1 cellular context compared by ENCODE assay signal in genomic region chr5:129698661-129699060, GRCh38.
TF ChIP-seq lines count a peak whose summit lies in the region.

No MANE protein-coding gene starts in this region.

TF ChIP-seq in HCT116, 20 proteins besides CTCF, POLR2A, EP300 and RAD21 (continued from another document):
- TF ChIP-seq, protein P1, sequence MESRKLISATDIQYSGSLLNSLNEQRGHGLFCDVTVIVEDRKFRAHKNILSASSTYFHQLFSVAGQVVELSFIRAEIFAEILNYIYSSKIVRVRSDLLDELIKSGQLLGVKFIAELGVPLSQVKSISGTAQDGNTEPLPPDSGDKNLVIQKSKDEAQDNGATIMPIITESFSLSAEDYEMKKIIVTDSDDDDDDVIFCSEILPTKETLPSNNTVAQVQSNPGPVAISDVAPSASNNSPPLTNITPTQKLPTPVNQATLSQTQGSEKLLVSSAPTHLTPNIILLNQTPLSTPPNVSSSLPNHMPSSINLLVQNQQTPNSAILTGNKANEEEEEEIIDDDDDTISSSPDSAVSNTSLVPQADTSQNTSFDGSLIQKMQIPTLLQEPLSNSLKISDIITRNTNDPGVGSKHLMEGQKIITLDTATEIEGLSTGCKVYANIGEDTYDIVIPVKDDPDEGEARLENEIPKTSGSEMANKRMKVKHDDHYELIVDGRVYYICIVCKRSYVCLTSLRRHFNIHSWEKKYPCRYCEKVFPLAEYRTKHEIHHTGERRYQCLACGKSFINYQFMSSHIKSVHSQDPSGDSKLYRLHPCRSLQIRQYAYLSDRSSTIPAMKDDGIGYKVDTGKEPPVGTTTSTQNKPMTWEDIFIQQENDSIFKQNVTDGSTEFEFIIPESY (IDR thresholded peaks at IDR 0.05; ENCODE audit: extremely low read depth, insufficient replicate concordance, low read length), result no peak
- no peak for TF ChIP-seq YY1 (IDR thresholded peaks at IDR 0.05; ENCODE audit: extremely low read depth, insufficient replicate concordance, low read depth, low read length)
- TF ChIP-seq SIN3A (IDR thresholded peaks at IDR 0.05; ENCODE audit: low read depth), result no peak
- TF ChIP-seq, protein P2, sequence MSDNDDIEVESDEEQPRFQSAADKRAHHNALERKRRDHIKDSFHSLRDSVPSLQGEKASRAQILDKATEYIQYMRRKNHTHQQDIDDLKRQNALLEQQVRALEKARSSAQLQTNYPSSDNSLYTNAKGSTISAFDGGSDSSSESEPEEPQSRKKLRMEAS (IDR thresholded peaks at IDR 0.05), result no peak
- no peak for TF ChIP-seq TCF7L2 (IDR thresholded peaks at IDR 0.05; ENCODE audit: borderline replicate concordance, extremely low read depth, insufficient read depth, insufficient read length)
- no peak for TF ChIP-seq CBX3 (IDR thresholded peaks at IDR 0.05; ENCODE audit: low read depth)
- TF ChIP-seq SRF (IDR thresholded peaks at IDR 0.05; ENCODE audit: low read depth), result no peak
- TF ChIP-seq, protein P3, sequence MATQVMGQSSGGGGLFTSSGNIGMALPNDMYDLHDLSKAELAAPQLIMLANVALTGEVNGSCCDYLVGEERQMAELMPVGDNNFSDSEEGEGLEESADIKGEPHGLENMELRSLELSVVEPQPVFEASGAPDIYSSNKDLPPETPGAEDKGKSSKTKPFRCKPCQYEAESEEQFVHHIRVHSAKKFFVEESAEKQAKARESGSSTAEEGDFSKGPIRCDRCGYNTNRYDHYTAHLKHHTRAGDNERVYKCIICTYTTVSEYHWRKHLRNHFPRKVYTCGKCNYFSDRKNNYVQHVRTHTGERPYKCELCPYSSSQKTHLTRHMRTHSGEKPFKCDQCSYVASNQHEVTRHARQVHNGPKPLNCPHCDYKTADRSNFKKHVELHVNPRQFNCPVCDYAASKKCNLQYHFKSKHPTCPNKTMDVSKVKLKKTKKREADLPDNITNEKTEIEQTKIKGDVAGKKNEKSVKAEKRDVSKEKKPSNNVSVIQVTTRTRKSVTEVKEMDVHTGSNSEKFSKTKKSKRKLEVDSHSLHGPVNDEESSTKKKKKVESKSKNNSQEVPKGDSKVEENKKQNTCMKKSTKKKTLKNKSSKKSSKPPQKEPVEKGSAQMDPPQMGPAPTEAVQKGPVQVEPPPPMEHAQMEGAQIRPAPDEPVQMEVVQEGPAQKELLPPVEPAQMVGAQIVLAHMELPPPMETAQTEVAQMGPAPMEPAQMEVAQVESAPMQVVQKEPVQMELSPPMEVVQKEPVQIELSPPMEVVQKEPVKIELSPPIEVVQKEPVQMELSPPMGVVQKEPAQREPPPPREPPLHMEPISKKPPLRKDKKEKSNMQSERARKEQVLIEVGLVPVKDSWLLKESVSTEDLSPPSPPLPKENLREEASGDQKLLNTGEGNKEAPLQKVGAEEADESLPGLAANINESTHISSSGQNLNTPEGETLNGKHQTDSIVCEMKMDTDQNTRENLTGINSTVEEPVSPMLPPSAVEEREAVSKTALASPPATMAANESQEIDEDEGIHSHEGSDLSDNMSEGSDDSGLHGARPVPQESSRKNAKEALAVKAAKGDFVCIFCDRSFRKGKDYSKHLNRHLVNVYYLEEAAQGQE (IDR thresholded peaks at IDR 0.05; ENCODE audit: low read depth), result no peak
- no peak for TF ChIP-seq EZH2 (IDR thresholded peaks at IDR 0.05)
- TF ChIP-seq, protein P4, sequence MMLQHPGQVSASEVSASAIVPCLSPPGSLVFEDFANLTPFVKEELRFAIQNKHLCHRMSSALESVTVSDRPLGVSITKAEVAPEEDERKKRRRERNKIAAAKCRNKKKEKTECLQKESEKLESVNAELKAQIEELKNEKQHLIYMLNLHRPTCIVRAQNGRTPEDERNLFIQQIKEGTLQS (IDR thresholded peaks at IDR 0.05), result no peak
- TF ChIP-seq POLR2AphosphoS5 (IDR thresholded peaks at IDR 0.05; ENCODE audit: low read depth, low read length), result no peak
- no peak for TF ChIP-seq EGR1 (IDR thresholded peaks at IDR 0.05; ENCODE audit: low read depth)
- TF ChIP-seq CEBPB (IDR thresholded peaks at IDR 0.05; ENCODE audit: low read depth), result no peak
- no peak for TF ChIP-seq ZNF274 (IDR thresholded peaks at IDR 0.05; ENCODE audit: low read depth, low read length)
- no peak for TF ChIP-seq ELF1 (IDR thresholded peaks at IDR 0.05; ENCODE audit: borderline replicate concordance, low read depth)
- no peak for TF ChIP-seq FOSL1 (IDR thresholded peaks at IDR 0.05; ENCODE audit: low read depth)
- TF ChIP-seq EZH2phosphoT487 (IDR thresholded peaks at IDR 0.05; ENCODE audit: borderline replicate concordance), result no peak
- no peak for TF ChIP-seq SP1 (IDR thresholded peaks at IDR 0.05; ENCODE audit: low read depth)
